Comparison of ENCODE assay signal across 8 cellular contexts in genomic region chr4:153204247-153205027, GRCh38. TPM values are rescaled to one million over a fixed set of nuclear protein-coding genes. Genes with fewer than 3 reads are reported as not detected.
DNase-seq lines count a peak whose midpoint lies in the region; ATAC-seq and TF ChIP-seq lines count a peak whose summit lies in the region.

TRIM2 (plus strand) TSS chr4:153204443; CDS start chr4:153204531, 88 bp downstream.

- no peaks in the 10 kb centered on the region for H3K9me3 ChIP-seq in PC-9 (ENCODE audit: insufficient read depth, low read depth)
- H3K9me3 ChIP-seq in lung (ENCODE audit: control insufficient read depth in 2 of 2, insufficient read depth in 1 of 2, low read length in 1 of 2) = no peaks in the 10 kb centered on the region
- no peaks in the 10 kb centered on the region for H3K9me3 ChIP-seq in tibial artery

- H3K9me2 ChIP-seq in PC-9 (ENCODE audit: insufficient read depth) = no peaks in the 10 kb centered on the region

- TF ChIP-seq CTCF in PC-9 (conservative IDR thresholded peaks at IDR 0.05) = no peak
- no peak for TF ChIP-seq CTCF in lung (IDR thresholded peaks at IDR 0.05; ENCODE audit: control extremely low read depth, extremely low read depth)
- no peak for TF ChIP-seq CTCF in tibial artery (IDR thresholded peaks at IDR 0.05)

- peak within 1 kb of the TSS; percentile 83 for H3K27ac ChIP-seq in PC-9
- H3K27ac ChIP-seq in lung (ENCODE audit: low read depth in 1 of 2, low read length in 1 of 2) = peak within 1 kb of the TSS in 1 of 2 donors; percentile 52
- H3K27ac ChIP-seq in tibial artery = no peak within 1 kb of the TSS

- H3K4me3 ChIP-seq in PC-9 (peak within 1 kb of the TSS; percentile 69), lung (peak within 1 kb of the TSS; percentile 17), tibial artery (no peak within 1 kb of the TSS)

- in situ Hi-C loops in endometrial microvascular endothelial cells (cut with HindIII; ENCODE audit: inconsistent ontology term, low pct_unique_long_range_greater_than_20kb, low sequenced_read_pairs) = no loop called here

- H3K4me2 ChIP-seq in PC-9 = peak within 1 kb of the TSS; percentile 86

- BruUV-seq in PC-9 (replicated peaks; lab: Mats Ljungman, UMichigan) = TSS peak; percentile 59

- H3F3A ChIP-seq in PC-9 (ENCODE audit: insufficient read depth, low read depth) = peaks cover 14% of the 10 kb centered on the region; the same call in 1 of the 2 replicates

- peaks cover 15% of the 10 kb centered on the region for H3K4me1 ChIP-seq in PC-9 (replicated peaks; ENCODE audit: insufficient read depth)
- H3K4me1 ChIP-seq in lung (ENCODE audit: control insufficient read depth in 2 of 2, insufficient read depth in 2 of 2, low read length in 2 of 2) = peaks cover 0 to 1% of the 10 kb centered on the region in 2 donors
- peaks cover 0 to 8% (median 0%) of the 10 kb centered on the region in 4 donors for H3K4me1 ChIP-seq in tibial artery

- DNase-seq in AG08396 (ENCODE audit: low spot score) (peak; percentile 62), HCEC 1CT (peak; percentile 67), PC-9 (peak; percentile 83 to 88), lung (ENCODE audit: low spot score) (peak; percentile 79), tibial artery (peak; percentile 72 to 83), EL (no peak)
- DNase-seq in stimulated activated CD4-positive, alpha-beta T cell treated with anti-CD3 and anti-CD28 coated beads, Interleukin-12 subunit alpha, Interleukin-12 subunit beta, amount 100 ng/mL, for 4 hours = no peak

- 38 to 48% methylated on average over 15 of the region's 15 CpGs for WGBS in lung, 2 donors

- intact Hi-C loops in PC-9 (cut with micrococcal nuclease; ENCODE audit: unreplicated experiment) (loop anchor here (1.0 to 10.0 kb wide), 8 partner anchors 20 to 210 kb away; no protein-coding TSS in a partner anchor), tibial artery (cut with DNase I; ENCODE audit: low total_unique reads) (loop anchor here (5.0 kb wide), 1 partner anchor 113 kb away; no protein-coding TSS in a partner anchor)

- peak within 1 kb of the TSS; percentile 55 for H2AFZ ChIP-seq in PC-9

- POLR2A ChIA-PET in PC-9 (lab: Charles Lee; ENCODE audit: unreplicated experiment) = interaction anchor here (0.5 to 0.7 kb wide), 6 partner anchors 19 to 450 kb away, joined by 3 to 12 read pairs (median 4); no protein-coding TSS in a partner anchor

- H4K20me1 ChIP-seq in PC-9 (ENCODE audit: insufficient read depth) = no peaks in the 10 kb centered on the region

- CTCF ChIA-PET in PC-9 (lab: Charles Lee) = interaction anchor here (0.5 to 1.2 kb wide), 5 partner anchors 46 to 627 kb away, joined by 3 to 9 read pairs (median 4); no protein-coding TSS in a partner anchor

- peaks cover 46% of the 10 kb centered on the region for H3K79me2 ChIP-seq in PC-9 (ENCODE audit: low read depth)

- ATAC-seq in lung (ENCODE audit: insufficient read depth, low FRiP score) = peak; percentile 71

- H3K27me3 ChIP-seq in PC-9 (ENCODE audit: insufficient read depth, low read depth) (no peaks in the 10 kb centered on the region), lung (ENCODE audit: control insufficient read depth, insufficient read depth) (no peaks in the 10 kb centered on the region), tibial artery (no peaks in the 10 kb centered on the region)

- H3K36me3 ChIP-seq in PC-9 (ENCODE audit: low read depth) (no peaks in the 10 kb centered on the region), lung (ENCODE audit: control insufficient read depth in 2 of 2, insufficient read depth in 2 of 2, low read length in 2 of 2) (no peaks in the 10 kb centered on the region), tibial artery (no peaks in the 10 kb centered on the region)

RNA-seq across cellular contexts. Expression of gene TRIM2, which starts in this region (rescaled TPM):
- total RNA-seq in PC-9 (2021) (56.0 and 87.0 TPM in 2 replicates), endometrial microvascular endothelial cells (ENCODE audit: inconsistent ontology term) (10.5 TPM), lung (10 to 100 TPM; 65.0 to 74.0 TPM)
- 10 to 100 TPM in 1 of 2 donors, 1 to 10 TPM in 1; 9.1 to 11.2 TPM for polyA plus RNA-seq in lung

Comparison
In these comparisons a context has a peak if more than half of its experiments do, and no peak if none do; other contexts are left out.
1. DNase-seq: peak in AG08396 (single experiment), HCEC 1CT (single experiment), PC-9 (2 of 2), lung (single experiment) and tibial artery (2 of 2); none in stimulated activated CD4-positive, alpha-beta T cell treated with anti-CD3 and anti-CD28 coated beads, Interleukin-12 subunit alpha, Interleukin-12 subunit beta, amount 100 ng/mL, for 4 hours (single experiment) and EL (single experiment).
2. H3K4me3 ChIP-seq: peak in PC-9 (single experiment) and lung (single experiment); none in tibial artery (0 of 2).